ENCODE assay signal across 24 cellular contexts in the genomic region with DNA sequence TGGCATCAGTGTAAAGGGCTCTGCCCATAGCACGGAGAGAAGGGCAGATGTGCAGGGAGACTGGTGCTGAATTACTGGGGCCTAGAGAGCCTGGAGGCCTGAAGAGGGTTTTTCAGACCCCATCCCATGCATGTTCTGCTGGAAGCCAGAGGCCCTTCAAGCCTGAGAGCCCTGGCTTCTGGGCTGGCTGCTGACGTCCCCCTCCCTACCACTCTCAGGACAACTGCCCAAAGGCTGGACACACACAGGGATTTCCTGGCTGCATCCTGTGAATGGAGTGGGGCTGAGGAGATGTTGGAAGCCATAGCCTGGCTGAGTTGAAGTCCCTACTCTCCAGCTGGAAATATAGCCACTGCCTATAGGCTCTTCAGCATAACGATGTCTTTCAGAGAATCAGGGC. TPM values are rescaled to one million over a fixed set of nuclear protein-coding genes. Genes with fewer than 3 reads are reported as not detected.
DNase-seq lines count a peak whose midpoint lies in the region; ATAC-seq, FAIRE-seq and TF ChIP-seq lines count a peak whose summit lies in the region.
"Had no signal": no experiment of that assay in that cellular context is flagged by ENCODE, and none has a peak within 500 bp of the region (broad histone marks: within the 10 kb centered on the region; RNA-seq: fewer than 3 reads in every experiment).

No MANE protein-coding gene starts in this region.

- no peaks in the 10 kb centered on the region for H3K27me3 ChIP-seq in spleen (replicated peaks in 1 of 7)

- peaks cover 4% of the 10 kb centered on the region for H3K27me3 Mint-ChIP-seq in activated naive CD8-positive, alpha-beta T cell treated with anti-CD3 and anti-CD28 coated beads, Interleukin-2, amount 10 ng/mL, durations not matched to agents 7 days and 5 days
- H3K27me3 Mint-ChIP-seq in activated naive CD8-positive, alpha-beta T cell treated with anti-CD3 and anti-CD28 coated beads for 36 hours, result no peaks in the 10 kb centered on the region
- H3K27me3 Mint-ChIP-seq in activated T-helper 17 cell treated with anti-CD3 and anti-CD28 coated beads, Interleukin-2, amount 50 U/mL, for 72 hours, result no peaks in the 10 kb centered on the region

- H3K36me3 ChIP-seq in spleen (no peaks in the 10 kb centered on the region), OCI-LY7 (ENCODE audit: insufficient read depth, low read length) (no peaks in the 10 kb centered on the region)

- H3K4me2 ChIP-seq in OCI-LY7 (ENCODE audit: low read length), result no peak overlapping the region
- H3K4me2 ChIP-seq: KMS-11 had no signal

- H3K27ac ChIP-seq in spleen, result no peak overlapping the region
- H3K27ac ChIP-seq in OCI-LY7 (ENCODE audit: low read depth, low read length, poor library complexity, severe bottlenecking), result no peak overlapping the region
- H3K27ac ChIP-seq: C4-2B, HL-60, KMS-11 had no signal

- peaks cover 16% of the 10 kb centered on the region for H3K4me1 Mint-ChIP-seq in activated naive CD8-positive, alpha-beta T cell treated with anti-CD3 and anti-CD28 coated beads, Interleukin-2, amount 10 ng/mL, durations not matched to agents 7 days and 5 days
- peaks cover 25% of the 10 kb centered on the region for H3K4me1 Mint-ChIP-seq in activated naive CD8-positive, alpha-beta T cell treated with anti-CD3 and anti-CD28 coated beads for 36 hours
- H3K4me1 Mint-ChIP-seq in activated T-helper 17 cell treated with anti-CD3 and anti-CD28 coated beads, Interleukin-2, amount 50 U/mL, for 72 hours, result peaks cover 12% of the 10 kb centered on the region
- H3K4me1 Mint-ChIP-seq: IgD-negative memory B cell had no signal

- H3K9me3 ChIP-seq in spleen (no peaks in the 10 kb centered on the region), OCI-LY7 (ENCODE audit: low read length) (no peaks in the 10 kb centered on the region)

- H3K79me2 ChIP-seq in OCI-LY7 (ENCODE audit: insufficient read depth, low read depth, low read length), result no peaks in the 10 kb centered on the region

- 78 to 89% (median 87%) methylated on average over 3 of the region's 3 CpGs for whole genome bisulfite sequencing in spleen, 5 donors

- intact Hi-C loops in spleen (cut with DNase I; ENCODE audit: low total_unique reads), result no loop called here
- intact Hi-C loops in OCI-LY7 (cut with micrococcal nuclease; ENCODE audit: unreplicated experiment), result no loop called here

- no peak for TF ChIP-seq POLR2A in spleen (IDR thresholded peaks at IDR 0.05)

- DNase-seq in activated naive CD8-positive, alpha-beta T cell treated with anti-CD3 and anti-CD28 coated beads, Interleukin-2, amount 10 ng/mL, durations not matched to agents 7 days and 5 days, result peak; percentile 20
- DNase-seq in activated naive CD8-positive, alpha-beta T cell treated with anti-CD3 and anti-CD28 coated beads for 36 hours, result no peak
- DNase-seq in spleen, result peak; percentile 18
- DNase-seq in urothelium cell line (ENCODE audit: low spot score), result no peak
- no peak for DNase-seq in OCI-LY7 (ENCODE audit: low spot score)
- DNase-seq: CD8-positive, alpha-beta memory T cell; DMS 273 treated with DMSO at 0.1 percent for 48 hours; DMS79; GF-D8; H7; MM.1S; NCI-H2029 treated with DMSO at 0.1 percent for 48 hours; NCI-H446 treated with DMSO at 0.1 percent for 48 hours; NCI-H526 treated with DMSO at 0.1 percent for 48 hours; RPMI8226; SHP77 had no signal

- FAIRE-seq in urothelium cell line (lab: Jason Lieb, UNC), result peak; percentile 35
- FAIRE-seq: GM12891 had no signal

- H3K9me3 Mint-ChIP-seq in activated naive CD8-positive, alpha-beta T cell treated with anti-CD3 and anti-CD28 coated beads, Interleukin-2, amount 10 ng/mL, durations not matched to agents 7 days and 5 days, result no peaks in the 10 kb centered on the region
- H3K9me3 Mint-ChIP-seq in activated naive CD8-positive, alpha-beta T cell treated with anti-CD3 and anti-CD28 coated beads for 36 hours, result no peaks in the 10 kb centered on the region
- H3K9me3 Mint-ChIP-seq in activated T-helper 17 cell treated with anti-CD3 and anti-CD28 coated beads, Interleukin-2, amount 50 U/mL, for 72 hours, result no peaks in the 10 kb centered on the region
- H3K9me3 Mint-ChIP-seq: CD8-positive, alpha-beta memory T cell; IgD-negative memory B cell had no signal

- H3K4me1 ChIP-seq in spleen, result peaks cover 0 to 4% (median 0%) of the 10 kb centered on the region in 6 donors
- no peaks in the 10 kb centered on the region for H3K4me1 ChIP-seq in OCI-LY7 (ENCODE audit: insufficient read depth, low read length, poor library complexity, severe bottlenecking)

- H2AFZ ChIP-seq in OCI-LY7 (ENCODE audit: low read length), result no peak overlapping the region

- POLR2A ChIA-PET in activated naive CD8-positive, alpha-beta T cell treated with anti-CD3 and anti-CD28 coated beads, Interleukin-2, amount 10 ng/mL, durations not matched to agents 7 days and 5 days (lab: Charles Lee), result interaction anchor here (0.8 to 1.8 kb wide), 3 partner anchors 16 to 38 kb away, joined by 3 to 4 read pairs (median 3); no protein-coding TSS in a partner anchor
- POLR2A ChIA-PET in OCI-LY7 (lab: Charles Lee), result no interaction called here

- H3K27ac Mint-ChIP-seq in activated naive CD8-positive, alpha-beta T cell treated with anti-CD3 and anti-CD28 coated beads, Interleukin-2, amount 10 ng/mL, durations not matched to agents 7 days and 5 days, result no peak overlapping the region
- no peak overlapping the region for H3K27ac Mint-ChIP-seq in activated naive CD8-positive, alpha-beta T cell treated with anti-CD3 and anti-CD28 coated beads for 36 hours
- H3K27ac Mint-ChIP-seq in activated T-helper 17 cell treated with anti-CD3 and anti-CD28 coated beads, Interleukin-2, amount 50 U/mL, for 72 hours, result peak overlapping the region; percentile 10

- no peak for TF ChIP-seq CTCF in spleen (IDR thresholded peaks at IDR 0.05 in 8 of 11, conservative IDR thresholded peaks at IDR 0.05 in 3 of 11)
- TF ChIP-seq CTCF in OCI-LY7 (conservative IDR thresholded peaks at IDR 0.05; ENCODE audit: low read length), result no peak

- H3K4me3 Mint-ChIP-seq in activated naive CD8-positive, alpha-beta T cell treated with anti-CD3 and anti-CD28 coated beads, Interleukin-2, amount 10 ng/mL, durations not matched to agents 7 days and 5 days, result no peak overlapping the region
- H3K4me3 Mint-ChIP-seq in activated naive CD8-positive, alpha-beta T cell treated with anti-CD3 and anti-CD28 coated beads for 36 hours, result no peak overlapping the region
- no peak overlapping the region for H3K4me3 Mint-ChIP-seq in activated T-helper 17 cell treated with anti-CD3 and anti-CD28 coated beads, Interleukin-2, amount 50 U/mL, for 72 hours
- H3K4me3 Mint-ChIP-seq: CD8-positive, alpha-beta memory T cell; IgD-negative memory B cell had no signal

- no peak for ATAC-seq in activated naive CD8-positive, alpha-beta T cell treated with anti-CD3 and anti-CD28 coated beads, Interleukin-2, amount 10 ng/mL, durations not matched to agents 7 days and 5 days (ENCODE audit: low read depth)
- ATAC-seq in activated T-helper 17 cell treated with anti-CD3 and anti-CD28 coated beads, Interleukin-2, amount 50 U/mL, for 72 hours (replicated peaks), result no peak
- ATAC-seq in GM19452 (IDR thresholded peaks at IDR 0.05; ENCODE audit: unreplicated experiment) (no peak), GM21526 (IDR thresholded peaks at IDR 0.05; ENCODE audit: low FRiP score, unreplicated experiment) (no peak)

- H3K36me3 Mint-ChIP-seq in activated naive CD8-positive, alpha-beta T cell treated with anti-CD3 and anti-CD28 coated beads, Interleukin-2, amount 10 ng/mL, durations not matched to agents 7 days and 5 days, result no peaks in the 10 kb centered on the region
- peaks cover 1% of the 10 kb centered on the region for H3K36me3 Mint-ChIP-seq in activated naive CD8-positive, alpha-beta T cell treated with anti-CD3 and anti-CD28 coated beads for 36 hours
- H3K36me3 Mint-ChIP-seq in activated T-helper 17 cell treated with anti-CD3 and anti-CD28 coated beads, Interleukin-2, amount 50 U/mL, for 72 hours (ENCODE audit: low read depth), result no peaks in the 10 kb centered on the region
- H3K36me3 Mint-ChIP-seq: IgD-negative memory B cell had no signal

- CTCF ChIA-PET in OCI-LY7 (lab: Charles Lee; ENCODE audit: unreplicated experiment), result no interaction called here

- H3K9me2 ChIP-seq in OCI-LY7 (ENCODE audit: insufficient read depth, low read length), result no peaks in the 10 kb centered on the region

- H3K4me3 ChIP-seq in spleen, result no peak overlapping the region
- no peak overlapping the region for H3K4me3 ChIP-seq in OCI-LY7 (ENCODE audit: low read depth, low read length, poor library complexity, severe bottlenecking)

- no TSS peak for BruUV-seq in OCI-LY7 (replicated peaks; lab: Mats Ljungman, UMichigan)

- H4K20me1 ChIP-seq in OCI-LY7 (ENCODE audit: insufficient read depth, low read length), result no peaks in the 10 kb centered on the region

RNA-seq across cellular contexts. Expression of a gene that starts 16.9 kb away (rescaled TPM):
- 1 to 10 TPM; 3.3 to 3.4 TPM for total RNA-seq in activated naive CD8-positive, alpha-beta T cell treated with anti-CD3 and anti-CD28 coated beads, Interleukin-2, amount 10 ng/mL, durations not matched to agents 7 days and 5 days
- 1 to 10 TPM; 1.9 to 2.1 TPM for total RNA-seq in activated naive CD8-positive, alpha-beta T cell treated with anti-CD3 and anti-CD28 coated beads for 36 hours
- 1 to 10 TPM; 3.8 to 7.8 TPM for total RNA-seq in activated T-helper 17 cell treated with anti-CD3 and anti-CD28 coated beads, Interleukin-2, amount 50 U/mL, for 72 hours
- 1 to 10 TPM in 1 of 7 donors, under 1 TPM in 6; 0.21 to 2.1 (median 0.60) TPM for total RNA-seq in spleen
- under 1 TPM; 0.08 to 0.38 (median 0.37) TPM for polyA plus RNA-seq in spleen
- total RNA-seq in OCI-LY7 (2014; rRNA removed; shearing (Covaris generic)), result not detected in 2 replicates
- total RNA-seq in OCI-LY7 (2022), result not detected in 2 replicates
- polyA plus RNA-seq: IgD-negative memory B cell had no signal

RNA-seq across cellular contexts. Expression of a gene that starts 40.9 kb away (rescaled TPM):
- total RNA-seq in activated naive CD8-positive, alpha-beta T cell treated with anti-CD3 and anti-CD28 coated beads, Interleukin-2, amount 10 ng/mL, durations not matched to agents 7 days and 5 days, result 100 to 1,000 TPM; 176 to 195 TPM
- 100 to 1,000 TPM; 166 to 171 TPM for total RNA-seq in activated naive CD8-positive, alpha-beta T cell treated with anti-CD3 and anti-CD28 coated beads for 36 hours
- 100 to 1,000 TPM in 1 of 2 donors, 10 to 100 TPM in 1; 99.8 to 131 TPM for total RNA-seq in activated T-helper 17 cell treated with anti-CD3 and anti-CD28 coated beads, Interleukin-2, amount 50 U/mL, for 72 hours
- 10 to 100 TPM; 34.7 to 55.0 (median 44.9) TPM for total RNA-seq in spleen
- 10 to 100 TPM; 18.0 to 34.8 (median 18.9) TPM for polyA plus RNA-seq in spleen
- 17.5 and 24.1 TPM in 2 replicates for total RNA-seq in OCI-LY7 (2014; rRNA removed; shearing (Covaris generic))
- total RNA-seq in OCI-LY7 (2022), result 20.3 and 25.2 TPM in 2 replicates

RNA-seq across cellular contexts. Expression of a gene that starts 46.2 kb away (rescaled TPM):
- 100 to 1,000 TPM; 365 to 400 TPM for total RNA-seq in activated naive CD8-positive, alpha-beta T cell treated with anti-CD3 and anti-CD28 coated beads, Interleukin-2, amount 10 ng/mL, durations not matched to agents 7 days and 5 days
- 100 to 1,000 TPM; 192 to 193 TPM for total RNA-seq in activated naive CD8-positive, alpha-beta T cell treated with anti-CD3 and anti-CD28 coated beads for 36 hours
- 100 to 1,000 TPM; 204 to 327 TPM for total RNA-seq in activated T-helper 17 cell treated with anti-CD3 and anti-CD28 coated beads, Interleukin-2, amount 50 U/mL, for 72 hours
- total RNA-seq in spleen, result 10 to 100 TPM in 5 of 7 donors, 1 to 10 TPM in 2; 8.7 to 23.6 (median 14.0) TPM
- polyA plus RNA-seq in spleen, result 1 to 10 TPM; 2.9 to 7.4 (median 6.7) TPM
- total RNA-seq in OCI-LY7 (2014; rRNA removed; shearing (Covaris generic)), result 0.05 TPM in 1 of 2 replicates, not detected in the other
- total RNA-seq in OCI-LY7 (2022), result not detected in 2 replicates

Comparison
In these comparisons a context has a peak if more than half of its experiments do, and no peak if none do; other contexts are left out.
1. DNase-seq: peak in activated naive CD8-positive, alpha-beta T cell treated with anti-CD3 and anti-CD28 coated beads, Interleukin-2, amount 10 ng/mL, durations not matched to agents 7 days and 5 days (single experiment) and spleen (single experiment); none in activated naive CD8-positive, alpha-beta T cell treated with anti-CD3 and anti-CD28 coated beads for 36 hours (single experiment), urothelium cell line (single experiment) and OCI-LY7 (single experiment).
2. RNA of a gene that starts 46.2 kb away (total RNA-seq): 365 to 400 TPM in activated naive CD8-positive, alpha-beta T cell treated with anti-CD3 and anti-CD28 coated beads, Interleukin-2, amount 10 ng/mL, durations not matched to agents 7 days and 5 days, 204 to 327 TPM in activated T-helper 17 cell treated with anti-CD3 and anti-CD28 coated beads, Interleukin-2, amount 50 U/mL, for 72 hours, 192 to 193 TPM in activated naive CD8-positive, alpha-beta T cell treated with anti-CD3 and anti-CD28 coated beads for 36 hours and 8.7 to 23.6 TPM in spleen; 0.05 TPM in OCI-LY7; every median in the first group is over 4 times any median in the second.